Comparison of ENCODE assay signal across 10 cellular contexts in genomic region chr5:123091258-123091987, GRCh38. TPM values are rescaled to one million over a fixed set of nuclear protein-coding genes. Genes with fewer than 3 reads are reported as not detected.
DNase-seq lines count a peak whose midpoint lies in the region; ATAC-seq and TF ChIP-seq lines count a peak whose summit lies in the region.
"Had no signal": no experiment of that assay in that cellular context is flagged by ENCODE, and none has a peak within 500 bp of the region (broad histone marks: within the 10 kb centered on the region; RNA-seq: fewer than 3 reads in every experiment).

No MANE protein-coding gene starts in this region.

- H3K9ac ChIP-seq in iPS-15b (ENCODE audit: low read depth, low read length) (no peak overlapping the region), smooth muscle cell (ENCODE audit: low read depth) (peak overlapping the region; percentile 69)

- H3K4me3 ChIP-seq in iPS-15b (ENCODE audit: low read depth, low read length) (peak overlapping the region; percentile 49), smooth muscle cell (peak overlapping the region; percentile 84)

- H3K9me3 ChIP-seq in iPS-15b (ENCODE audit: control insufficient read depth, insufficient read depth, low read length) (no peaks in the 10 kb centered on the region), smooth muscle cell (replicated peaks; ENCODE audit: low read depth) (no peaks in the 10 kb centered on the region)

- WGBS in smooth muscle cell (ENCODE audit: low lambda C conversion rate): 12% methylated on average over 17 of the region's 17 CpGs

- H3K4me1 Mint-ChIP-seq in T-helper 1 cell treated with Interleukin-12 subunit alpha and Interleukin-12 subunit beta and Interleukin-4 antibody, amounts not matched to agents 30 μg/mL and 1 μg/mL, for 36 hours (ENCODE audit: low read depth): peaks cover 8% of the 10 kb centered on the region
- peaks cover 25% of the 10 kb centered on the region for H3K4me1 Mint-ChIP-seq in activated naive CD8-positive, alpha-beta T cell treated with anti-CD3 and anti-CD28 coated beads for 36 hours

- peaks cover 84% of the 10 kb centered on the region for H3K27me3 Mint-ChIP-seq in T-helper 1 cell treated with Interleukin-12 subunit alpha and Interleukin-12 subunit beta and Interleukin-4 antibody, amounts not matched to agents 30 μg/mL and 1 μg/mL, for 36 hours (ENCODE audit: low read depth)
- peaks cover 91% of the 10 kb centered on the region for H3K27me3 Mint-ChIP-seq in activated naive CD8-positive, alpha-beta T cell treated with anti-CD3 and anti-CD28 coated beads for 36 hours

- H3K4me1 ChIP-seq in iPS-15b (ENCODE audit: control insufficient read depth, insufficient read depth, low read length) (peaks cover 5% of the 10 kb centered on the region), smooth muscle cell (ENCODE audit: low read depth) (peaks cover 37% of the 10 kb centered on the region)

- H3K36me3 ChIP-seq in iPS-15b (ENCODE audit: control insufficient read depth, insufficient read depth, low read length) (no peaks in the 10 kb centered on the region), smooth muscle cell (ENCODE audit: low read depth) (no peaks in the 10 kb centered on the region)

- TF ChIP-seq CTCF in smooth muscle cell (IDR thresholded peaks at IDR 0.05; ENCODE audit: borderline replicate concordance, insufficient read depth, poor library complexity, severe bottlenecking): no peak

- no peaks in the 10 kb centered on the region for H3K9me3 Mint-ChIP-seq in T-helper 1 cell treated with Interleukin-12 subunit alpha and Interleukin-12 subunit beta and Interleukin-4 antibody, amounts not matched to agents 30 μg/mL and 1 μg/mL, for 36 hours
- H3K9me3 Mint-ChIP-seq in activated naive CD8-positive, alpha-beta T cell treated with anti-CD3 and anti-CD28 coated beads for 36 hours: no peaks in the 10 kb centered on the region

- H2AFZ ChIP-seq in smooth muscle cell (ENCODE audit: low read depth): no peak overlapping the region

- peak overlapping the region; percentile 91 for H3K4me2 ChIP-seq in smooth muscle cell

- H3K79me2 ChIP-seq in smooth muscle cell (ENCODE audit: low read depth): peaks cover 68% of the 10 kb centered on the region

- H3K27ac ChIP-seq in smooth muscle cell (ENCODE audit: low read depth): peak overlapping the region; percentile 75

- H3K36me3 Mint-ChIP-seq in T-helper 1 cell treated with Interleukin-12 subunit alpha and Interleukin-12 subunit beta and Interleukin-4 antibody, amounts not matched to agents 30 μg/mL and 1 μg/mL, for 36 hours (ENCODE audit: low read depth): peaks cover 5% of the 10 kb centered on the region
- no peaks in the 10 kb centered on the region for H3K36me3 Mint-ChIP-seq in activated naive CD8-positive, alpha-beta T cell treated with anti-CD3 and anti-CD28 coated beads for 36 hours

- H3K27me3 ChIP-seq in iPS-15b (ENCODE audit: control insufficient read depth, insufficient read depth, low read length): peaks cover 93% of the 10 kb centered on the region
- H3K27me3 ChIP-seq in smooth muscle cell (ENCODE audit: low read depth): peaks cover 36% of the 10 kb centered on the region

- DNase-seq in T-helper 1 cell (no peak), smooth muscle cell (lab: John Stamatoyannopoulos, UW; ENCODE audit: unreplicated experiment) (no peak), LoVo (ENCODE audit: low spot score) (no peak)
- DNase-seq in activated naive CD8-positive, alpha-beta T cell treated with anti-CD3 and anti-CD28 coated beads for 36 hours: no peak
- no peak for DNase-seq in stimulated activated CD8-positive, alpha-beta memory T cell treated with anti-CD3 and anti-CD28 coated beads, Interleukin-4, amount 100 ng/mL, for 48 hours
- DNase-seq: DND-41 had no signal

- no peak for ATAC-seq in GM18517 (IDR thresholded peaks at IDR 0.05; ENCODE audit: unreplicated experiment)
- ATAC-seq: Panc1 had no signal

- peak overlapping the region; percentile 8 for H3K27ac Mint-ChIP-seq in T-helper 1 cell treated with Interleukin-12 subunit alpha and Interleukin-12 subunit beta and Interleukin-4 antibody, amounts not matched to agents 30 μg/mL and 1 μg/mL, for 36 hours
- no peak overlapping the region for H3K27ac Mint-ChIP-seq in activated naive CD8-positive, alpha-beta T cell treated with anti-CD3 and anti-CD28 coated beads for 36 hours

- H3F3A ChIP-seq in smooth muscle cell (ENCODE audit: low read depth): peaks cover 4% of the 10 kb centered on the region

- no peak overlapping the region for H3K4me3 Mint-ChIP-seq in T-helper 1 cell treated with Interleukin-12 subunit alpha and Interleukin-12 subunit beta and Interleukin-4 antibody, amounts not matched to agents 30 μg/mL and 1 μg/mL, for 36 hours
- H3K4me3 Mint-ChIP-seq in activated naive CD8-positive, alpha-beta T cell treated with anti-CD3 and anti-CD28 coated beads for 36 hours: peak overlapping the region; percentile 16

- H4K20me1 ChIP-seq in smooth muscle cell (ENCODE audit: low read depth): peaks cover 14% of the 10 kb centered on the region

RNA-seq across cellular contexts. Expression of gene PRDM6, which starts 2.4 kb away (rescaled TPM):
- total RNA-seq in activated naive CD8-positive, alpha-beta T cell treated with anti-CD3 and anti-CD28 coated beads for 36 hours: not detected
- 12.9 and 16.5 TPM in 2 replicates for total RNA-seq in smooth muscle cell
- 20.4 and 28.1 TPM in 2 replicates for polyA plus RNA-seq in smooth muscle cell

RNA-seq across cellular contexts. Expression of gene PPIC, which starts 54.9 kb away (rescaled TPM):
- total RNA-seq in activated naive CD8-positive, alpha-beta T cell treated with anti-CD3 and anti-CD28 coated beads for 36 hours: not detected
- total RNA-seq in smooth muscle cell: 119 and 145 TPM in 2 replicates
- polyA plus RNA-seq in smooth muscle cell: 300 and 331 TPM in 2 replicates

Comparison
In these comparisons a context has a peak if more than half of its experiments do, and no peak if none do; other contexts are left out.
1. RNA of gene PRDM6, which starts 2.4 kb away (total RNA-seq): 12.9 to 16.5 TPM in smooth muscle cell; not detected in activated naive CD8-positive, alpha-beta T cell treated with anti-CD3 and anti-CD28 coated beads for 36 hours; every median in the first group is over 10 times any median in the second.
2. RNA of gene PPIC, which starts 54.9 kb away (total RNA-seq): 119 to 145 TPM in smooth muscle cell; not detected in activated naive CD8-positive, alpha-beta T cell treated with anti-CD3 and anti-CD28 coated beads for 36 hours; every median in the first group is over 100 times any median in the second.